ENCODE assay signal across 10 cellular contexts in genomic region chr2:200765995-200766660, GRCh38. TPM values are rescaled to one million over a fixed set of nuclear protein-coding genes. Genes with fewer than 3 reads are reported as not detected.
DNase-seq lines count a peak whose midpoint lies in the region; ATAC-seq, FAIRE-seq and TF ChIP-seq lines count a peak whose summit lies in the region.
"Had no signal": no experiment of that assay in that cellular context is flagged by ENCODE, and none has a peak within 500 bp of the region (broad histone marks: within the 10 kb centered on the region; RNA-seq: fewer than 3 reads in every experiment).

No MANE protein-coding gene starts in this region.

- no peaks in the 10 kb centered on the region for H3K36me3 Mint-ChIP-seq in immature natural killer cell
- H3K36me3 Mint-ChIP-seq: IgD-negative memory B cell had no signal

- no peak for TF ChIP-seq POLR2A in A549 (IDR thresholded peaks at IDR 0.05; ENCODE audit: low read length)

- DNase-seq in A549 (ENCODE audit: low read depth in 1 of 2, low spot score in 1 of 2) (peak in 1 of 2 experiments; percentile 40), astrocyte of the hippocampus (ENCODE audit: low read depth, low spot score) (peak; percentile 29), left colon (no peak), NCI-H526 treated with DMSO at 0.1 percent for 48 hours (lab: John Stamatoyannopoulos, UW) (no peak), immature natural killer cell (no peak), NOMO-1 treated with dmso at 0.1 percent for 144 hours (lab: John Stamatoyannopoulos, UW; ENCODE audit: unreplicated experiment) (no peak)
- peak; percentile 3 for DNase-seq in Jurkat, Clone E6-1 (ENCODE audit: low read depth, low spot score)
- no peak for DNase-seq in effector CD4-positive, alpha-beta T cell
- DNase-seq: tibial artery had no signal

- TF ChIP-seq RAD21 in A549 (conservative IDR thresholded peaks at IDR 0.05 in 1 of 2, IDR thresholded peaks at IDR 0.05 in 1 of 2): no peak; a peak in 1 of 5 replicates

- POLR2A ChIA-PET in A549 (lab: Yijun Ruan, JAX): interaction anchor here (0.6 to 2.9 kb wide), 7 partner anchors 10 to 123 kb away, joined by 3 to 28 read pairs (median 18); partner anchors contain the start of genes BZW1, CLK1, NIF3L1 and PPIL3

- H3K9me3 ChIP-seq in A549: no peaks in the 10 kb centered on the region
- H3K9me3 ChIP-seq: tibial artery had no signal

- no peak overlapping the region for H3K4me3 Mint-ChIP-seq in immature natural killer cell
- H3K4me3 Mint-ChIP-seq: IgD-negative memory B cell had no signal

- H3K27ac Mint-ChIP-seq in immature natural killer cell: no peak overlapping the region
- H3K27ac Mint-ChIP-seq: IgD-negative memory B cell had no signal

- peaks cover 0 to 2% (median 2%) of the 10 kb centered on the region in 3 donors for H3K27me3 Mint-ChIP-seq in immature natural killer cell (ENCODE audit: low read depth in 3 of 3)

- no peak for TF ChIP-seq EP300 in A549 (IDR thresholded peaks at IDR 0.05)

- intact Hi-C loops in left colon (cut with DNase I, micrococcal nuclease): no loop called here

- WGBS in A549 (ENCODE audit: missing lambda C conversion rate): 51% methylated on average over 8 of the region's 8 CpGs

- H3K4me2 ChIP-seq in A549: peak overlapping the region; percentile 80

- CTCF ChIA-PET in A549 (lab: Yijun Ruan, JAX): interaction anchor here (0.6 to 2.0 kb wide), 13 partner anchors 9 to 91 kb away, joined by 3 to 11 read pairs (median 4); partner anchors contain the start of gene BZW1

- H3K4me1 Mint-ChIP-seq in immature natural killer cell: no peaks in the 10 kb centered on the region
- H3K4me1 Mint-ChIP-seq: IgD-negative memory B cell had no signal

- no peak for TF ChIP-seq CTCF in A549 (IDR thresholded peaks at IDR 0.05)

- H3K4me3 ChIP-seq in A549: no peak overlapping the region
- H3K4me3 ChIP-seq in Jurkat, Clone E6-1 (ENCODE audit: low read length): no peak overlapping the region
- H3K4me3 ChIP-seq: tibial artery had no signal

- H3K27ac ChIP-seq in A549: peak overlapping the region; percentile 85 to 88

- ATAC-seq in A549 (peak in 1 of 2 experiments; percentile 2; a peak in 1 of 6 replicates), left colon (peak; percentile 71)

- no peaks in the 10 kb centered on the region for H3K9me3 Mint-ChIP-seq in immature natural killer cell
- H3K9me3 Mint-ChIP-seq: IgD-negative memory B cell had no signal

- H3K4me1 ChIP-seq in A549: peaks cover 56% of the 10 kb centered on the region

- no peak for FAIRE-seq in A549 (lab: Jason Lieb, UNC)

TF ChIP-seq in A549, 52 proteins besides CTCF, POLR2A, EP300 and RAD21:
- no peak for TF ChIP-seq JUNB (IDR thresholded peaks at IDR 0.05)
- 0 out of 2 replicates have a peak, but pooled peaks have one; percentile 27 for TF ChIP-seq FOSL2 (IDR thresholded peaks at IDR 0.05)
- no peak for TF ChIP-seq FOSL2 (CRISPR knock-in tag; IDR thresholded peaks at IDR 0.05)

RNA-seq across cellular contexts. Expression of gene BZW1, which starts 45.6 kb away (rescaled TPM):
- 439 and 494 TPM in 2 replicates for polyA plus RNA-seq in A549 (2011; rRNA removed)
- polyA plus RNA-seq in A549 (2012; cell fraction: cytosol; rRNA removed): 110 and 135 TPM in 2 replicates
- 52.0 and 65.2 TPM in 2 replicates for polyA plus RNA-seq in A549 (2012; cell fraction: nucleus; rRNA removed)
- polyA plus RNA-seq in A549 (2017; fragmentation: RNase III; extraction: RNeasy Plus Mini Kit Qiagen cat#74134 plus additional on column Dnase treatment): 401 to 422 TPM (median 419 TPM) in 3 replicates
- polyA minus RNA-seq in A549 (2011; rRNA and poly(A)+ RNA removed): 440 and 450 TPM in 2 replicates
- 370 TPM for polyA plus RNA-seq in Jurkat, Clone E6-1 (2012; ENCODE audit: insufficient read depth, insufficient read length)
- 100 to 1,000 TPM; 211 to 240 TPM for total RNA-seq in left colon
- polyA plus RNA-seq in immature natural killer cell: 100 to 1,000 TPM; 354 to 367 (median 365) TPM

Comparison
In these comparisons a context has a peak if more than half of its experiments do, and no peak if none do; other contexts are left out.
1. DNase-seq: peak in Jurkat, Clone E6-1 (single experiment) and astrocyte of the hippocampus (single experiment); none in left colon (0 of 2), NCI-H526 treated with DMSO at 0.1 percent for 48 hours (single experiment), immature natural killer cell (0 of 3), effector CD4-positive, alpha-beta T cell (single experiment) and NOMO-1 treated with dmso at 0.1 percent for 144 hours (single experiment).